Comparison of ENCODE assay signal across 16 cellular contexts in the genomic region with DNA sequence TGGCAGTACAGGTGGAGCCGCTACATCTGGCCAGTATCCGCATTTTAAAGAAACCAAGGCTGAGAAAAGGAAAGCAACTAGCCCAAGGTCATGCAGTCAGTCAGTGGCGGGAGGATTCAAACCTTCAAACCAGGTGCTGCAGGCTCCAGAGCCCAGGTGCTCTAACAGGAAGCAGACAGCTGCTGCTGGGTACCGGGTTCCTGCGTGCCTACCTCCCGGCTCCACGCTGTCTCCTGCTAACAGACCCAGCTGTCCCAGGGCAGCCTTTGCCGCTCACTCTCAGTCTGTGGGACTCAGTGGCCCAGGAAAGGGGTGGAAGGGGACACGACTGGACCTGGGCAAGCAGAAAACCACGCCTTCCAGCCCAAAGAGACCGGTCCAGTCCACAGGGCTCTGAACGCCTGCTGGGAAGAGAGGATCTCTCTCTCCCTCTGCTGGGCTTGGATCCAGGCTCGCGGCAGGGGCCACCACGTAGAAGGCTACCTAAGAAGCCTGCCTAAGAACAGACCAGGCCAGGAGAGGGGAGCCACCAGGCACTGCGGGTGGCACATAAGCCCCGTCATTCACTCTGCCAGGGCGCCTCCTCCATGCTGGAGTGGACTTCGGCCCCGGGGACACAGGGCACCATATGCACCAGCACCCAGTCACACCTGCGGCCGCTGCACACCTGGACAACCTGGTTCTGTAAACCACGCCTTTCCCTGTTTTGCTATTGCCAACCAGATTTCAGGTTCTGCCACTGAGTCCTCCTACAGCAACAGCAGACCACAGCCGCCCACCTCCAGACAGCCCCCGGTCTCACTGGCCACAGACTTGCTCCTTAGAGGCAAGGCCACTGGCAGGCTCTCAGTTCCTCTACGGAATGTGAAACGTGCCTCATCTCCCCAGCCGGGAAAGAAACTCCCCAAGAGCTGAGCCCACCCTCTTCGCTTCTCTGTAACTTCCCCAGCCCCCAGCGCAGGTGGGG. TPM values are rescaled to one million over a fixed set of nuclear protein-coding genes. Genes with fewer than 3 reads are reported as not detected.
DNase-seq lines count a peak whose midpoint lies in the region; ATAC-seq and TF ChIP-seq lines count a peak whose summit lies in the region.
"Had no signal": no experiment of that assay in that cellular context is flagged by ENCODE, and none has a peak within 500 bp of the region (broad histone marks: within the 10 kb centered on the region; RNA-seq: fewer than 3 reads in every experiment).

No MANE protein-coding gene starts in this region.

- CTCF ChIA-PET in CD8-positive, alpha-beta memory T cell (lab: Charles Lee): no interaction called here

- no peaks in the 10 kb centered on the region for H3K9me3 ChIP-seq in esophagus muscularis mucosa
- H3K9me3 ChIP-seq in ovary: no peaks in the 10 kb centered on the region
- H3K9me3 ChIP-seq in CD8-positive, alpha-beta memory T cell (ENCODE audit: low read length): no peaks in the 10 kb centered on the region

- ATAC-seq in GM19035 (IDR thresholded peaks at IDR 0.05; ENCODE audit: unreplicated experiment): no peak
- no peak for ATAC-seq in GM21390 (IDR thresholded peaks at IDR 0.05; ENCODE audit: unreplicated experiment)

- intact Hi-C loops in esophagus muscularis mucosa (cut with DNase I) (no loop called here), ovary (cut with DNase I) (no loop called here)

- TF ChIP-seq EP300 in esophagus muscularis mucosa (IDR thresholded peaks at IDR 0.05) (no peak), ovary (IDR thresholded peaks at IDR 0.05) (no peak)

- H3K27ac ChIP-seq in esophagus muscularis mucosa (replicated peaks in 1 of 4) (peak overlapping the region; percentile 99 to 100 (median 100)), ovary (no peak overlapping the region)
- no peak overlapping the region for H3K27ac ChIP-seq in CD8-positive, alpha-beta memory T cell (ENCODE audit: low read depth, low read length)

- H3K27me3 Mint-ChIP-seq in CD8-positive, alpha-beta memory T cell: no peaks in the 10 kb centered on the region
- H3K27me3 Mint-ChIP-seq: activated CD4-positive, alpha-beta T cell treated with anti-CD3 and anti-CD28 coated beads, Interleukin-2, amount 10 ng/mL, durations not matched to agents 7 days and 5 days had no signal

- peak overlapping the region in 4 of 8 donors; percentile 26 to 72 (median 68) for H3K27ac Mint-ChIP-seq in CD8-positive, alpha-beta memory T cell
- H3K27ac Mint-ChIP-seq: activated CD4-positive, alpha-beta T cell treated with anti-CD3 and anti-CD28 coated beads, Interleukin-2, amount 10 ng/mL, durations not matched to agents 7 days and 5 days; T-helper 1 cell treated with Interleukin-12 subunit alpha and Interleukin-12 subunit beta and Interleukin-4 antibody, amounts not matched to agents 30 μg/mL and 1 μg/mL, for 36 hours had no signal

- H3K4me1 ChIP-seq in esophagus muscularis mucosa (peaks cover 50 to 71% (median 62%) of the 10 kb centered on the region in 4 donors), ovary (ENCODE audit: insufficient read depth) (peaks cover 11% of the 10 kb centered on the region)
- peaks cover 16% of the 10 kb centered on the region for H3K4me1 ChIP-seq in CD8-positive, alpha-beta memory T cell (ENCODE audit: insufficient read depth, low read length)

- peaks cover 39 to 74% (median 66%) of the 10 kb centered on the region in 4 donors for H3K36me3 ChIP-seq in esophagus muscularis mucosa
- H3K36me3 ChIP-seq in ovary: no peaks in the 10 kb centered on the region
- H3K36me3 ChIP-seq in CD8-positive, alpha-beta memory T cell (ENCODE audit: insufficient read depth, low read length): peaks cover 15% of the 10 kb centered on the region

- H3K27me3 ChIP-seq in esophagus muscularis mucosa: no peaks in the 10 kb centered on the region
- H3K27me3 ChIP-seq in ovary: no peaks in the 10 kb centered on the region
- no peaks in the 10 kb centered on the region for H3K27me3 ChIP-seq in CD8-positive, alpha-beta memory T cell (ENCODE audit: insufficient read depth, low read length, poor library complexity, severe bottlenecking)

- H3K36me3 Mint-ChIP-seq in CD8-positive, alpha-beta memory T cell: peaks cover 0 to 70% (median 2%) of the 10 kb centered on the region in 3 donors

- no peaks in the 10 kb centered on the region for H3K9me3 Mint-ChIP-seq in CD8-positive, alpha-beta memory T cell
- H3K9me3 Mint-ChIP-seq: activated CD4-positive, alpha-beta T cell treated with anti-CD3 and anti-CD28 coated beads, Interleukin-2, amount 10 ng/mL, durations not matched to agents 7 days and 5 days; T-helper 1 cell treated with Interleukin-12 subunit alpha and Interleukin-12 subunit beta and Interleukin-4 antibody, amounts not matched to agents 30 μg/mL and 1 μg/mL, for 36 hours had no signal

- 50% methylated on average over 26 of the region's 30 CpGs for WGBS in esophagus muscularis mucosa
- WGBS in ovary, 3 donors: 67 to 72% (median 69%) methylated on average over 27 to 30 of the region's 30 CpGs

- peak overlapping the region in 1 of 7 donors; percentile 50 for H3K4me3 Mint-ChIP-seq in CD8-positive, alpha-beta memory T cell
- H3K4me3 Mint-ChIP-seq: activated CD4-positive, alpha-beta T cell treated with anti-CD3 and anti-CD28 coated beads, Interleukin-2, amount 10 ng/mL, durations not matched to agents 7 days and 5 days; T-helper 1 cell treated with Interleukin-12 subunit alpha and Interleukin-12 subunit beta and Interleukin-4 antibody, amounts not matched to agents 30 μg/mL and 1 μg/mL, for 36 hours had no signal

- H3K4me1 Mint-ChIP-seq in CD8-positive, alpha-beta memory T cell: peaks cover 20 to 39% (median 36%) of the 10 kb centered on the region in 3 donors

- DNase-seq in COLO668 (lab: John Stamatoyannopoulos, UW; ENCODE audit: unreplicated experiment) (peak; percentile 93), LNCaP clone FGC (ENCODE audit: low read depth) (no peak), esophagus muscularis mucosa (ENCODE audit: extremely low spot score) (no peak), ovary (peak in 3 of 5 donors; percentile 26 to 44 (median 31))
- no peak for DNase-seq in CD8-positive, alpha-beta memory T cell
- no peak for DNase-seq in stimulated activated naive CD4-positive, alpha-beta T cell treated with Interleukin-2 at 50 U/mL for 16 hours (lab: John Stamatoyannopoulos, UW)
- DNase-seq: activated CD4-positive, alpha-beta T cell treated with anti-CD3 and anti-CD28 coated beads, Interleukin-2, amount 10 ng/mL, durations not matched to agents 7 days and 5 days; activated effector memory CD4-positive, alpha-beta T cell treated with Interleukin-2 at 50 U/mL for 16 hours; central memory CD4-positive, alpha-beta T cell; GF-D8; NCI-H446 treated with DMSO at 0.1 percent for 48 hours; stimulated activated naive CD4-positive, alpha-beta T cell had no signal

- TF ChIP-seq POLR2A in esophagus muscularis mucosa (IDR thresholded peaks at IDR 0.05; ENCODE audit: low read depth) (no peak), ovary (IDR thresholded peaks at IDR 0.05) (no peak)

- POLR2A ChIA-PET in CD8-positive, alpha-beta memory T cell (lab: Charles Lee): no interaction called here

- TF ChIP-seq CTCF in LNCaP clone FGC (IDR thresholded peaks at IDR 0.05; ENCODE audit: control insufficient read depth, extremely low read depth, insufficient read depth) (0 out of 2 replicates have a peak, but pooled peaks have one; percentile 1), esophagus muscularis mucosa (IDR thresholded peaks at IDR 0.05) (no peak), ovary (IDR thresholded peaks at IDR 0.05) (no peak)

- no peak overlapping the region for H3K4me3 ChIP-seq in LNCaP clone FGC (ENCODE audit: low read depth, low read length)
- peak overlapping the region; percentile 13 to 99 (median 34) for H3K4me3 ChIP-seq in esophagus muscularis mucosa
- no peak overlapping the region for H3K4me3 ChIP-seq in ovary
- no peak overlapping the region for H3K4me3 ChIP-seq in CD8-positive, alpha-beta memory T cell (ENCODE audit: low read length)

RNA-seq across cellular contexts. Expression of a gene that starts 4.6 kb away (rescaled TPM):
- total RNA-seq in esophagus muscularis mucosa: 100 to 1,000 TPM; 140 to 226 (median 212) TPM
- total RNA-seq in ovary: 100 to 1,000 TPM in 1 of 7 donors, 10 to 100 TPM in 6; 46.3 to 101 (median 57.0) TPM
- 10 to 100 TPM in 1 of 2 donors, 1 to 10 TPM in 1; 8.3 to 66.5 TPM for polyA plus RNA-seq in ovary
- total RNA-seq in CD8-positive, alpha-beta memory T cell: 10 to 100 TPM; 42.5 to 44.9 TPM
- polyA plus RNA-seq in CD8-positive, alpha-beta memory T cell: 38.5 TPM

RNA-seq across cellular contexts. Expression of a gene that starts 18.9 kb away (rescaled TPM):
- total RNA-seq in esophagus muscularis mucosa: 1,000 to 10,000 TPM; 2,280 to 3,286 (median 2,635) TPM
- 1,000 to 10,000 TPM; 1,491 to 4,634 (median 4,119) TPM for total RNA-seq in ovary
- polyA plus RNA-seq in ovary: 1,000 to 10,000 TPM; 2,682 to 3,932 TPM
- 1,000 to 10,000 TPM; 3,106 to 3,129 TPM for total RNA-seq in CD8-positive, alpha-beta memory T cell
- 533 TPM for polyA plus RNA-seq in CD8-positive, alpha-beta memory T cell

RNA-seq across cellular contexts. Expression of a gene that starts 33.5 kb away (rescaled TPM):
- total RNA-seq in esophagus muscularis mucosa (1 to 10 TPM in 1 of 4 donors, under 1 TPM in 2, not detected in 1; 0.39 to 2.1 (median 0.69) TPM), ovary (under 1 TPM in 3 of 7 donors, not detected in 4; 0.26 to 0.40 (median 0.40) TPM)
- under 1 TPM in 1 of 2 donors, not detected in 1; 0.93 TPM for polyA plus RNA-seq in ovary
- not detected for total RNA-seq in CD8-positive, alpha-beta memory T cell
- polyA plus RNA-seq in CD8-positive, alpha-beta memory T cell: not detected
- total RNA-seq: activated CD4-positive, alpha-beta T cell treated with anti-CD3 and anti-CD28 coated beads, Interleukin-2, amount 10 ng/mL, durations not matched to agents 7 days and 5 days had no signal
- polyA plus RNA-seq: BJ had no signal

RNA-seq across cellular contexts. Expression of a gene that starts 41.2 kb away (rescaled TPM):
- 10 to 100 TPM; 16.6 to 34.1 (median 24.8) TPM for total RNA-seq in esophagus muscularis mucosa
- total RNA-seq in ovary: 10 to 100 TPM; 11.6 to 29.7 (median 23.6) TPM
- polyA plus RNA-seq in ovary: 10 to 100 TPM in 1 of 2 donors, 1 to 10 TPM in 1; 5.2 to 18.9 TPM
- total RNA-seq in CD8-positive, alpha-beta memory T cell: 10 to 100 TPM; 29.1 to 33.8 TPM
- 6.3 TPM for polyA plus RNA-seq in CD8-positive, alpha-beta memory T cell

Comparison
In these comparisons a context has a peak if more than half of its experiments do, and no peak if none do; other contexts are left out.
1. DNase-seq: peak in COLO668 (single experiment) and ovary (3 of 5); none in LNCaP clone FGC (single experiment), esophagus muscularis mucosa (single experiment), CD8-positive, alpha-beta memory T cell (0 of 5) and stimulated activated naive CD4-positive, alpha-beta T cell treated with Interleukin-2 at 50 U/mL for 16 hours (single experiment).
2. H3K4me3 ChIP-seq: peak in esophagus muscularis mucosa (4 of 4); none in LNCaP clone FGC (single experiment), ovary (single experiment) and CD8-positive, alpha-beta memory T cell (single experiment).
3. H3K27ac ChIP-seq: peak in esophagus muscularis mucosa (4 of 4); none in ovary (0 of 2) and CD8-positive, alpha-beta memory T cell (single experiment).